Comparison of ENCODE assay signal across 9 cellular contexts in the genomic region with DNA sequence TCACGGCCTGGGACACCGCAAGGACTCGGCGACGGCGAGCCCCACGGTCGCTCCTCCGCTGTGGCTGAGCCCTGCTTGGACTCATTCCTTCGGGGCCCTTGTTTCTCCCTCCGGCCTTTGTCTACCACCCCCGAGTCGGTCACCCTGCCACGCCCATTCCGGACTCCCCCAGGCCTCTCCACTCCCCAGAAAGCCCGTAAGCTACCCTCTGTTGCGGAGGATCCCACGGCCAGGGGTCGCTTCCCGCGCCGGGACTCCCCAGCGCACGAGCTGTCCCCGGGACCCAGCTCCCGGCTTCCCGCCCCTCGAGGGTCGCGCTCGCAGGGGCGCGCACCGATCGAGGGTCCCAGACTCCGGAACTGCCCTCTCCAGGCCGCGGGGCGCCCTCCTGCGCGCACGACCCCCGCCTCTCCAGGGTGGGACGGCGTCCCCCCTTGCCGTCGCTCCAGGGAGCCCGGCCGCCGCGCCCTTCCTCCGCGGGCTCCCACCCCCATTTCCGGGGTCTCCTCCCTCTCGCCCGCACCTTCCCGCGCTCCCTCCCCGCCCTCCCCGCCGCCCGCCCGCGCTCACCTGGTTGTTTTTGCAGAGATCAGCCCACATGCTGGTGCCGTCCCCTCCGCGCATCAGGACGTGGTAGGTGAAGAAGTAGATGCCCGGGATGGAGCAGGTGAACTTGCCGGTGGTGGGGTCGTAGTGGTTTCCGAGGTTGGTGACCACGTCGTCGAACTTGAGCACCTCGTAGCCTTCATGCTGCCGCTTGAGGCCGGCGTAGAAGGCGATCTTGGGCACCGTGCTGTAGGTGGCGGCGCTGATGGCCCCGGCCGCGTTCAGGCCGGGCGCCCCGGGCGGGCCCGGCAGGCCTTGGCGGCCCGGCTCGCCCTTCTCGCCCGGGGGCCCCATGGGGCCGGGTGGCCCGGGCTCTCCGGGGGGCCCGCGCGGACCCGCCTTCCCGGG. TPM values are rescaled to one million over a fixed set of nuclear protein-coding genes. Genes with fewer than 3 reads are reported as not detected.
DNase-seq lines count a peak whose midpoint lies in the region; ATAC-seq, FAIRE-seq and TF ChIP-seq lines count a peak whose summit lies in the region.
"Had no signal": no experiment of that assay in that cellular context is flagged by ENCODE, and none has a peak within 500 bp of the region (broad histone marks: within the 10 kb centered on the region; RNA-seq: fewer than 3 reads in every experiment).

No MANE protein-coding gene starts in this region.

- H3K4me1 Mint-ChIP-seq in GM23338 = peaks cover 31% of the 10 kb centered on the region
- peaks cover 9% of the 10 kb centered on the region for H3K4me1 Mint-ChIP-seq in T-helper 1 cell treated with Interleukin-12 subunit alpha and Interleukin-12 subunit beta and Interleukin-4 antibody, amounts not matched to agents 30 μg/mL and 1 μg/mL, for 36 hours (ENCODE audit: low read depth)

- peak overlapping the region; percentile 80 for H3K4me3 ChIP-seq in GM23338
- peak overlapping the region; percentile 64; the same call in 1 of the 2 replicates for H3K4me3 ChIP-seq in iPS DF 6.9 (ENCODE audit: low read length)
- peak overlapping the region in 4 of 5 donors; percentile 47 to 72 (median 60) for H3K4me3 ChIP-seq in subcutaneous abdominal adipose tissue (ENCODE audit: low read depth in 1 of 5, low read length in 5 of 5)

- no peaks in the 10 kb centered on the region for H3K36me3 ChIP-seq in GM23338 (ENCODE audit: insufficient read depth)
- no peaks in the 10 kb centered on the region for H3K36me3 ChIP-seq in iPS DF 6.9 (ENCODE audit: control insufficient read depth, insufficient read depth, low read length)
- no peaks in the 10 kb centered on the region for H3K36me3 ChIP-seq in subcutaneous abdominal adipose tissue (ENCODE audit: control insufficient read depth in 5 of 5, insufficient read depth in 5 of 5, low read length in 5 of 5)
- H3K36me3 ChIP-seq: SJSA1 had no signal

- peaks cover 35% of the 10 kb centered on the region for H3K27me3 Mint-ChIP-seq in GM23338 (ENCODE audit: insufficient read depth, low read depth, poor library complexity)
- H3K27me3 Mint-ChIP-seq in T-helper 1 cell treated with Interleukin-12 subunit alpha and Interleukin-12 subunit beta and Interleukin-4 antibody, amounts not matched to agents 30 μg/mL and 1 μg/mL, for 36 hours (ENCODE audit: low read depth) = peaks cover 56% of the 10 kb centered on the region

- no peaks in the 10 kb centered on the region for H3K9me3 ChIP-seq in iPS DF 6.9 (ENCODE audit: control insufficient read depth, insufficient read depth, low read length)
- H3K9me3 ChIP-seq in subcutaneous abdominal adipose tissue (ENCODE audit: control insufficient read depth in 5 of 5, low read length in 5 of 5) = no peaks in the 10 kb centered on the region
- H3K9me3 ChIP-seq: SJSA1 had no signal

- H3K79me2 ChIP-seq in GM23338 (replicated peaks; ENCODE audit: insufficient read depth) = no peaks in the 10 kb centered on the region

- intact Hi-C loops in sciatic nerve (cut with DNase I) = no loop called here

- ATAC-seq in GM23338 (peak; percentile 31), sciatic nerve (no peak)

- H3F3A ChIP-seq in GM23338 (replicated peaks; ENCODE audit: low read depth) = no peaks in the 10 kb centered on the region

- H3K27me3 ChIP-seq in GM23338 (ENCODE audit: insufficient read depth) (peaks cover 65% of the 10 kb centered on the region), iPS DF 6.9 (ENCODE audit: control insufficient read depth, insufficient read depth, low read length) (peaks cover 21% of the 10 kb centered on the region), subcutaneous abdominal adipose tissue (ENCODE audit: control insufficient read depth in 5 of 5, insufficient read depth in 4 of 5, low read length in 5 of 5) (peaks cover 7 to 27% (median 20%) of the 10 kb centered on the region in 5 donors)

- WGBS in iPS DF 6.9 (ENCODE audit: insufficient coverage, insufficient read length) = no CpG with 5 or more reads among the region's 104 CpGs

- DNase-seq in NCI-H1436 (lab: John Stamatoyannopoulos, UW) = peak; percentile 18
- no peak for DNase-seq in NCI-H1436 treated with DMSO at 0.1 percent for 48 hours (lab: John Stamatoyannopoulos, UW)
- peak; percentile 59 for DNase-seq in GM23338 (ENCODE audit: low spot score)
- DNase-seq in iPS DF 6.9 (ENCODE audit: low read depth, low spot score) = no peak
- no peak for DNase-seq in sciatic nerve (ENCODE audit: low spot score)
- no peak for DNase-seq in urothelium cell line (ENCODE audit: low spot score)

- H3K9ac ChIP-seq in subcutaneous abdominal adipose tissue (ENCODE audit: low read length in 5 of 5) = no peak overlapping the region

- no peaks in the 10 kb centered on the region; the same call in 2 of the 3 replicates for H3K9me3 Mint-ChIP-seq in GM23338
- no peaks in the 10 kb centered on the region for H3K9me3 Mint-ChIP-seq in T-helper 1 cell treated with Interleukin-12 subunit alpha and Interleukin-12 subunit beta and Interleukin-4 antibody, amounts not matched to agents 30 μg/mL and 1 μg/mL, for 36 hours

- no peaks in the 10 kb centered on the region for H3K36me3 Mint-ChIP-seq in GM23338 (ENCODE audit: low read depth)
- H3K36me3 Mint-ChIP-seq in T-helper 1 cell treated with Interleukin-12 subunit alpha and Interleukin-12 subunit beta and Interleukin-4 antibody, amounts not matched to agents 30 μg/mL and 1 μg/mL, for 36 hours (ENCODE audit: low read depth) = no peaks in the 10 kb centered on the region

- H2AFZ ChIP-seq in GM23338 = peak overlapping the region; percentile 89

- peak overlapping the region; percentile 87 for H3K4me3 Mint-ChIP-seq in GM23338
- peak overlapping the region; percentile 68 for H3K4me3 Mint-ChIP-seq in T-helper 1 cell treated with Interleukin-12 subunit alpha and Interleukin-12 subunit beta and Interleukin-4 antibody, amounts not matched to agents 30 μg/mL and 1 μg/mL, for 36 hours

- no peak for TF ChIP-seq CTCF in GM23338 (conservative IDR thresholded peaks at IDR 0.05; ENCODE audit: low read depth in 2 of 2)

- FAIRE-seq in urothelium cell line (lab: Jason Lieb, UNC) = no peak

- H3K4me1 ChIP-seq in GM23338 (ENCODE audit: insufficient read depth) (peaks cover 13% of the 10 kb centered on the region), iPS DF 6.9 (ENCODE audit: control insufficient read depth, insufficient read depth, low read length) (0 out of 2 replicates have a peak, but pooled peaks cover 2% of the 10 kb centered on the region), subcutaneous abdominal adipose tissue (ENCODE audit: control insufficient read depth in 5 of 5, insufficient read depth in 5 of 5, low read length in 5 of 5) (peaks cover 0 to 25% (median 20%) of the 10 kb centered on the region in 5 donors)

- H3K9me2 ChIP-seq in GM23338 (ENCODE audit: insufficient read depth) = no peaks in the 10 kb centered on the region

- peaks cover 3% of the 10 kb centered on the region for H4K20me1 ChIP-seq in GM23338 (replicated peaks; ENCODE audit: insufficient read depth)

- H3K27ac ChIP-seq in GM23338 (ENCODE audit: low read depth) = no peak overlapping the region
- H3K27ac ChIP-seq in iPS DF 6.9 (ENCODE audit: low read length) = no peak overlapping the region
- no peak overlapping the region for H3K27ac ChIP-seq in subcutaneous abdominal adipose tissue (ENCODE audit: low read depth, low read length)
- H3K27ac ChIP-seq: SJSA1 had no signal

- no peak overlapping the region for H3K27ac Mint-ChIP-seq in GM23338
- H3K27ac Mint-ChIP-seq in T-helper 1 cell treated with Interleukin-12 subunit alpha and Interleukin-12 subunit beta and Interleukin-4 antibody, amounts not matched to agents 30 μg/mL and 1 μg/mL, for 36 hours = no peak overlapping the region

- H3K4me2 ChIP-seq in GM23338 = peak overlapping the region; percentile 99

TF ChIP-seq in GM23338, 12 proteins besides CTCF, POLR2A, EP300 and RAD21:
- TF ChIP-seq EZH2 (IDR thresholded peaks at IDR 0.05; ENCODE audit: low read depth, unreplicated experiment) (peak; percentile 8), STAT1 (IDR thresholded peaks at IDR 0.05; ENCODE audit: unreplicated experiment) (no peak)

RNA-seq across cellular contexts. Expression of a gene that starts 1.5 kb away (rescaled TPM):
- total RNA-seq in GM23338 (2014; rRNA removed; shearing (Covaris generic)) = 0.85 and 2.3 TPM in 2 replicates
- polyA plus RNA-seq in GM23338 (2016; fragmentation: Nextera tagmentation; extraction: Ambion mirVana) = 0.19 and 0.34 TPM in 2 replicates
- not detected for total RNA-seq in sciatic nerve

Comparison
In these comparisons a context has a peak if more than half of its experiments do, and no peak if none do; other contexts are left out.
1. DNase-seq: peak in NCI-H1436 (single experiment) and GM23338 (single experiment); none in NCI-H1436 treated with DMSO at 0.1 percent for 48 hours (single experiment), iPS DF 6.9 (single experiment), sciatic nerve (single experiment) and urothelium cell line (single experiment).
2. Peak in every context shown above with its lines, with median percentiles within 50 percentile points of each other: H3K4me3 ChIP-seq.